In genomic region chr18:9694174-9694573, GRCh38 we compare ENCODE assay signal across 1 cellular context.
TF ChIP-seq lines count a peak whose summit lies in the region.

No MANE protein-coding gene starts in this region.

TF ChIP-seq in K562, 482 proteins besides CTCF, POLR2A, EP300 and RAD21 (continued from another document):
- TF ChIP-seq, protein P1, sequence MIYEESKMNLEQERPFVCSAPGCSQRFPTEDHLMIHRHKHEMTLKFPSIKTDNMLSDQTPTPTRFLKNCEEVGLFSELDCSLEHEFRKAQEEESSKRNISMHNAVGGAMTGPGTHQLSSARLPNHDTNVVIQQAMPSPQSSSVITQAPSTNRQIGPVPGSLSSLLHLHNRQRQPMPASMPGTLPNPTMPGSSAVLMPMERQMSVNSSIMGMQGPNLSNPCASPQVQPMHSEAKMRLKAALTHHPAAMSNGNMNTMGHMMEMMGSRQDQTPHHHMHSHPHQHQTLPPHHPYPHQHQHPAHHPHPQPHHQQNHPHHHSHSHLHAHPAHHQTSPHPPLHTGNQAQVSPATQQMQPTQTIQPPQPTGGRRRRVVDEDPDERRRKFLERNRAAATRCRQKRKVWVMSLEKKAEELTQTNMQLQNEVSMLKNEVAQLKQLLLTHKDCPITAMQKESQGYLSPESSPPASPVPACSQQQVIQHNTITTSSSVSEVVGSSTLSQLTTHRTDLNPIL (CRISPR knock-in tag; IDR thresholded peaks at IDR 0.05) = no peak
- TF ChIP-seq ZNF316 (IDR thresholded peaks at IDR 0.05) = peak; percentile 19; the same call in 1 of the 2 replicates
